Comparison of ENCODE assay signal across 8 cellular contexts in genomic region chr14:21748869-21749303, GRCh38.
DNase-seq lines count a peak whose midpoint lies in the region; ATAC-seq and TF ChIP-seq lines count a peak whose summit lies in the region.

No MANE protein-coding gene starts in this region.

- 14% methylated on average over 5 of the region's 5 CpGs for WGBS in prostate gland
- 13 to 19% (median 14%) methylated on average over 5 of the region's 5 CpGs for WGBS in stomach, 5 donors

- peak overlapping the region; percentile 69 for H3K4me3 Mint-ChIP-seq in activated T-cell treated with anti-CD3 and anti-CD28 coated beads, Interleukin-2, amount 50 U/mL, for 24 hours

- no peaks in the 10 kb centered on the region for H4K20me1 ChIP-seq in OCI-LY3 (ENCODE audit: insufficient read depth, low read length)

- intact Hi-C loops in prostate gland (cut with DNase I) (no loop called here), stomach (cut with DNase I; ENCODE audit: low total_unique reads) (no loop called here)

- H3K36me3 ChIP-seq in OCI-LY3 (replicated peaks; ENCODE audit: low read depth, low read length) (no peaks in the 10 kb centered on the region), prostate gland (no peaks in the 10 kb centered on the region), stomach (no peaks in the 10 kb centered on the region)

- peak; percentile 56 for DNase-seq in ELR (ENCODE audit: low read depth)
- DNase-seq in activated T-cell treated with anti-CD3 and anti-CD28 coated beads, Interleukin-2, amount 50 U/mL, for 24 hours: peak; percentile 56
- peak; percentile 6 to 36 for DNase-seq in foreskin keratinocyte
- DNase-seq in prostate gland (ENCODE audit: low spot score): peak; percentile 29
- DNase-seq in 8988T: no peak
- DNase-seq in stomach: no peak

- ATAC-seq in HG02759 (IDR thresholded peaks at IDR 0.05; ENCODE audit: unreplicated experiment) (peak; percentile 62), foreskin keratinocyte (peak; percentile 52)

- peaks cover 8% of the 10 kb centered on the region for H3K4me1 ChIP-seq in OCI-LY3 (ENCODE audit: low read length)
- no peaks in the 10 kb centered on the region for H3K4me1 ChIP-seq in foreskin keratinocyte
- H3K4me1 ChIP-seq in prostate gland (replicated peaks): no peaks in the 10 kb centered on the region
- H3K4me1 ChIP-seq in stomach: no peaks in the 10 kb centered on the region

- H3K27ac Mint-ChIP-seq in activated T-cell treated with anti-CD3 and anti-CD28 coated beads, Interleukin-2, amount 50 U/mL, for 24 hours: peak overlapping the region; percentile 20

- no peaks in the 10 kb centered on the region for H3K79me2 ChIP-seq in OCI-LY3 (ENCODE audit: low read length)

- no peaks in the 10 kb centered on the region for H3K9me3 ChIP-seq in OCI-LY3 (ENCODE audit: insufficient read depth, low read length)
- H3K9me3 ChIP-seq in prostate gland: no peaks in the 10 kb centered on the region
- H3K9me3 ChIP-seq in stomach: no peaks in the 10 kb centered on the region

- no peak for TF ChIP-seq EP300 in stomach (IDR thresholded peaks at IDR 0.05)

- peak overlapping the region; percentile 66 for H3K4me2 ChIP-seq in OCI-LY3 (ENCODE audit: low read length)

- peaks cover 9% of the 10 kb centered on the region for H3K4me1 Mint-ChIP-seq in activated T-cell treated with anti-CD3 and anti-CD28 coated beads, Interleukin-2, amount 50 U/mL, for 24 hours (ENCODE audit: low read depth)

- no peaks in the 10 kb centered on the region for H3K36me3 Mint-ChIP-seq in activated T-cell treated with anti-CD3 and anti-CD28 coated beads, Interleukin-2, amount 50 U/mL, for 24 hours (ENCODE audit: low read depth)

- H3K4me3 ChIP-seq in OCI-LY3 (ENCODE audit: low read length) (peak overlapping the region; percentile 59), prostate gland (no peak overlapping the region), stomach (no peak overlapping the region)

- H3K27ac ChIP-seq in OCI-LY3 (ENCODE audit: low read length) (no peak overlapping the region), foreskin keratinocyte (no peak overlapping the region), prostate gland (no peak overlapping the region), stomach (no peak overlapping the region)

- H3K9ac ChIP-seq in OCI-LY3 (ENCODE audit: low read length): 0 out of 2 replicates have a peak overlapping the region, but pooled peaks have one; percentile 6

- H2AFZ ChIP-seq in OCI-LY3 (ENCODE audit: low read depth, low read length): peak overlapping the region; percentile 32; the same call in 1 of the 2 replicates

- H3K27me3 Mint-ChIP-seq in activated T-cell treated with anti-CD3 and anti-CD28 coated beads, Interleukin-2, amount 50 U/mL, for 24 hours: peaks cover 9% of the 10 kb centered on the region

- H3K9me3 Mint-ChIP-seq in activated T-cell treated with anti-CD3 and anti-CD28 coated beads, Interleukin-2, amount 50 U/mL, for 24 hours: no peaks in the 10 kb centered on the region

- TF ChIP-seq POLR2A in prostate gland (IDR thresholded peaks at IDR 0.05) (no peak), stomach (IDR thresholded peaks at IDR 0.05) (no peak)

- peak; percentile 87 for TF ChIP-seq CTCF in OCI-LY3 (IDR thresholded peaks at IDR 0.05; ENCODE audit: low read depth, low read length)
- TF ChIP-seq CTCF in foreskin keratinocyte (conservative IDR thresholded peaks at IDR 0.05): peak; percentile 59
- peak in 3 of 4 experiments; percentile 30 to 37 (median 32) for TF ChIP-seq CTCF in prostate gland (IDR thresholded peaks at IDR 0.05)
- TF ChIP-seq CTCF in stomach (IDR thresholded peaks at IDR 0.05): peak in 2 of 7 experiments; percentile 32 to 42

- H3K27me3 ChIP-seq in OCI-LY3 (ENCODE audit: low read depth, low read length): peaks cover 37% of the 10 kb centered on the region
- no peaks in the 10 kb centered on the region for H3K27me3 ChIP-seq in foreskin keratinocyte
- H3K27me3 ChIP-seq in prostate gland (replicated peaks; ENCODE audit: insufficient read depth): no peaks in the 10 kb centered on the region
- no peaks in the 10 kb centered on the region for H3K27me3 ChIP-seq in stomach

Comparison
In these comparisons a context has a peak if more than half of its experiments do, and no peak if none do; other contexts are left out.
1. DNase-seq: peak in ELR (single experiment), activated T-cell treated with anti-CD3 and anti-CD28 coated beads, Interleukin-2, amount 50 U/mL, for 24 hours (single experiment), foreskin keratinocyte (2 of 2) and prostate gland (single experiment); none in 8988T (single experiment) and stomach (single experiment).